In genomic region chr4:88409789-88410188, GRCh38 we compare ENCODE assay signal across 29 cellular contexts.
"Had no signal": no experiment of that assay in that cellular context is flagged by ENCODE, and none has a peak within 500 bp of the region (broad histone marks: within the 10 kb centered on the region; RNA-seq: fewer than 3 reads in every experiment).

No MANE protein-coding gene starts in this region.

- H3K36me3 ChIP-seq: neural progenitor cell, ovary had no signal

- H3K27ac ChIP-seq: neural progenitor cell, ovary, parathyroid adenoma, psoas muscle, skin epidermis, spleen, stomach, thoracic aorta, thyroid gland, tibial nerve, upper lobe of left lung, vagina had no signal

- H3K4me3 Mint-ChIP-seq: natural killer cell; nephron; neural progenitor cell; stimulated activated naive B cell treated with anti-CD40 and anti-IgM and Interleukin-4, amounts not matched to agents 10 μg/mL and 1 μg/mL and 100 μg/mL, for 72 hours; stimulated activated naive CD8-positive, alpha-beta T cell treated with anti-CD3 and anti-CD28 coated beads, Interleukin-15, Interleukin-2, amounts not matched to agents 100 ng/mL and 50 ng/mL, for 24 hours had no signal

- H3K9me3 Mint-ChIP-seq: natural killer cell; nephron; neural progenitor cell; stimulated activated naive CD8-positive, alpha-beta T cell treated with anti-CD3 and anti-CD28 coated beads, Interleukin-15, Interleukin-2, amounts not matched to agents 100 ng/mL and 50 ng/mL, for 24 hours had no signal

- DNase-seq: natural killer cell; occipital lobe; ovary; posterior cingulate gyrus; psoas muscle; right cardiac atrium; spleen; stimulated activated CD4-positive, alpha-beta T cell treated with anti-CD3 and anti-CD28 coated beads, Interleukin-12 subunit alpha, Interleukin-12 subunit beta, amount 100 ng/mL, for 4 hours; stimulated activated CD4-positive, alpha-beta T cell treated with anti-CD3 and anti-CD28 coated beads, Interleukin-1b, Interleukin-23, amount 100 ng/mL, for 48 hours; stimulated activated CD4-positive, alpha-beta T cell treated with anti-CD3 and anti-CD28 coated beads, Interleukin-4, amount 100 ng/mL, for 1 hour; stimulated activated CD4-positive, alpha-beta T cell treated with anti-CD3 and anti-CD28 coated beads, Interleukin-4, amount 100 ng/mL, for 4 hours; stimulated activated CD8-positive, alpha-beta memory T cell treated with anti-CD3 and anti-CD28 coated beads, Interleukin-4, amount 100 ng/mL, for 48 hours; stimulated activated naive B cell treated with anti-CD40 and anti-IgM and Interleukin-4, amounts not matched to agents 10 μg/mL and 1 μg/mL and 100 μg/mL, for 72 hours; stimulated activated naive CD4-positive, alpha-beta T cell treated with Interleukin-2 at 50 U/mL for 16 hours; stomach; thyroid gland; trophoblast cell; upper lobe of left lung had no signal

- ATAC-seq: natural killer cell; psoas muscle; right cardiac atrium; sciatic nerve; stimulated activated naive B cell treated with anti-CD40 and anti-IgM and Interleukin-4, amounts not matched to agents 10 μg/mL and 1 μg/mL and 100 μg/mL, for 72 hours had no signal

- H3K9ac ChIP-seq: neural progenitor cell, parathyroid adenoma had no signal

- H3K4me1 Mint-ChIP-seq: natural killer cell, nephron, neural progenitor cell had no signal

- H3K27me3 ChIP-seq: neural progenitor cell, ovary, spleen, stomach, thyroid gland, tibial nerve, upper lobe of left lung, vagina had no signal

- H3K36me3 Mint-ChIP-seq: natural killer cell, neural progenitor cell had no signal

- H3K9me3 ChIP-seq: ovary, psoas muscle, spleen, stomach, thoracic aorta, thyroid gland, tibial nerve, upper lobe of left lung, vagina had no signal

- H3K4me1 ChIP-seq: neural progenitor cell, parathyroid adenoma, psoas muscle, spleen, stomach, thyroid gland, tibial nerve, upper lobe of left lung, vagina had no signal

- H3K27ac Mint-ChIP-seq: natural killer cell; nephron; neural progenitor cell; progenitor cell of endocrine pancreas; stimulated activated naive B cell treated with anti-CD40 and anti-IgM and Interleukin-4, amounts not matched to agents 10 μg/mL and 1 μg/mL and 100 μg/mL, for 72 hours; stimulated activated naive CD8-positive, alpha-beta T cell treated with anti-CD3 and anti-CD28 coated beads, Interleukin-15, Interleukin-2, amounts not matched to agents 100 ng/mL and 50 ng/mL, for 24 hours had no signal

- H3K27me3 Mint-ChIP-seq: progenitor cell of endocrine pancreas; stimulated activated naive B cell treated with anti-CD40 and anti-IgM and Interleukin-4, amounts not matched to agents 10 μg/mL and 1 μg/mL and 100 μg/mL, for 72 hours; stimulated activated naive CD8-positive, alpha-beta T cell treated with anti-CD3 and anti-CD28 coated beads, Interleukin-15, Interleukin-2, amounts not matched to agents 100 ng/mL and 50 ng/mL, for 24 hours had no signal

- H3K4me3 ChIP-seq: neural progenitor cell, ovary, psoas muscle, skin epidermis, smooth muscle cell, spleen, stomach, thoracic aorta, thyroid gland, tibial nerve, upper lobe of left lung, vagina had no signal
